1 cellular context compared by ENCODE assay signal in the genomic region with DNA sequence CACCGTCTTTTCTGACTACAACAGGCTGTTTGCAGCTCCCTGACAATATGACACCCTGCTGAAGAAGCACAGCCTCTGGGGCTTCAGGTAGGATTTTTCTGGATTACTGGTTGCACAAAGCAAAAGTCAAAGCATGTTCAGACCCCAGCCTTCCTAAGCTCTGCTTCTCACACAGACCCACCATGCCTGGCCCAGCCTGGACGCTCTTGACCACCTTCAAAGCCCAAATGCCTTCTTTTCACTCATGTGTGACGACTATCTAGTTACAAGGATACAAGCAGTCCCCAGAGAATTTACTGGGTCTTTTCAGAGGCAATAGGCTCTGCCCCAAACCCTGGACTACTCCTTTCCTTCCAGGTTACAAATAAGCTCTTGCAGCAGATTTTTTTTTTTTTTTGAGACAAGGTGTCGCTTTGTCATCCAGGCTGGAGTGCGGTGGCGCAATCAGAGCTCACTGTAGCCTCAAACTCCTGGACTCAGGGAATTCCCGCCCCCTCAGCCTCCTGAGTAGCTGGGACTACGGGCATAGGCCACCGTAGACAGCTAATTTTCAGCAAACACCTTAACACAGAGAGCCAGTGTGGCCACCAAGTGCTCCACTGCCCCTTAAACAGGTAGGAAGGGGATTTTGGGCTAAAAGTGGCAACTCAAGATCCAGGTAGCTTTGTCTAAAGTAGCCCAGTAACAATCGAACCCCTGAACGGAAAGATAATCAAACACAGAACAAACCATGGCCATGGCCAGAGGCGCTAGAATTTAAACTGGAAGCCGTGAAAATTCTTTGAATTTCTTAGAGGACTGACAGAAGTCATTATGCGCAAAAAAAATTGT.
TF ChIP-seq lines count a peak whose summit lies in the region.

No MANE protein-coding gene starts in this region.

TF ChIP-seq in HepG2, 621 proteins besides CTCF, POLR2A, EP300 and RAD21 (continued from another document and continues in another):
- TF ChIP-seq, protein P1, sequence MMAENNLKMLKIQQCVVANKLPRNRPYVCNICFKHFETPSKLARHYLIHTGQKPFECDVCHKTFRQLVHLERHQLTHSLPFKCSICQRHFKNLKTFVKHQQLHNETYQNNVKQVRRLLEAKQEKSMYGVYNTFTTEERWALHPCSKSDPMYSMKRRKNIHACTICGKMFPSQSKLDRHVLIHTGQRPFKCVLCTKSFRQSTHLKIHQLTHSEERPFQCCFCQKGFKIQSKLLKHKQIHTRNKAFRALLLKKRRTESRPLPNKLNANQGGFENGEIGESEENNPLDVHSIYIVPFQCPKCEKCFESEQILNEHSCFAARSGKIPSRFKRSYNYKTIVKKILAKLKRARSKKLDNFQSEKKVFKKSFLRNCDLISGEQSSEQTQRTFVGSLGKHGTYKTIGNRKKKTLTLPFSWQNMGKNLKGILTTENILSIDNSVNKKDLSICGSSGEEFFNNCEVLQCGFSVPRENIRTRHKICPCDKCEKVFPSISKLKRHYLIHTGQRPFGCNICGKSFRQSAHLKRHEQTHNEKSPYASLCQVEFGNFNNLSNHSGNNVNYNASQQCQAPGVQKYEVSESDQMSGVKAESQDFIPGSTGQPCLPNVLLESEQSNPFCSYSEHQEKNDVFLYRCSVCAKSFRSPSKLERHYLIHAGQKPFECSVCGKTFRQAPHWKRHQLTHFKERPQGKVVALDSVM (CRISPR knock-in tag; IDR thresholded peaks at IDR 0.05) = peak; percentile 69
- TF ChIP-seq ONECUT2 (CRISPR knock-in tag; IDR thresholded peaks at IDR 0.05) (0 out of 2 replicates have a peak, but pooled peaks have one; percentile 9), SALL1 (CRISPR knock-in tag; IDR thresholded peaks at IDR 0.05) (peak; percentile 68), RAD51 (IDR thresholded peaks at IDR 0.05; ENCODE audit: borderline replicate concordance) (no peak), THAP9 (CRISPR knock-in tag; IDR thresholded peaks at IDR 0.05; ENCODE audit: borderline replicate concordance) (no peak), ZNF354B (CRISPR knock-in tag; IDR thresholded peaks at IDR 0.05) (no peak), PITX1 (CRISPR knock-in tag; IDR thresholded peaks at IDR 0.05) (peak; percentile 37; the same call in 1 of the 2 replicates), CEBPB (IDR thresholded peaks at IDR 0.05; ENCODE audit: borderline replicate concordance, low read depth, low read length) (peak; percentile 96), DZIP1 (CRISPR knock-in tag; IDR thresholded peaks at IDR 0.05) (no peak), ZNF724P (CRISPR knock-in tag; IDR thresholded peaks at IDR 0.05; ENCODE audit: borderline replicate concordance) (no peak), ZGPAT (CRISPR knock-in tag; IDR thresholded peaks at IDR 0.05) (peak; percentile 32; the same call in 1 of the 2 replicates), POGZ (CRISPR knock-in tag; IDR thresholded peaks at IDR 0.05) (peak; percentile 44), KLF11 (CRISPR knock-in tag; IDR thresholded peaks at IDR 0.05) (no peak), GPN1 (CRISPR knock-in tag; IDR thresholded peaks at IDR 0.05; ENCODE audit: borderline replicate concordance) (no peak), ZFP37 (CRISPR knock-in tag; IDR thresholded peaks at IDR 0.05; ENCODE audit: borderline replicate concordance) (no peak), RBFOX2 (IDR thresholded peaks at IDR 0.05; ENCODE audit: low read depth, low read length) (no peak), ZNF556 (CRISPR knock-in tag; IDR thresholded peaks at IDR 0.05; ENCODE audit: borderline replicate concordance) (0 out of 2 replicates have a peak, but pooled peaks have one; percentile 66), PAXIP1 (CRISPR knock-in tag; conservative IDR thresholded peaks at IDR 0.05) (peak; percentile 55), FOXA1 (IDR thresholded peaks at IDR 0.05) (no peak), FOXA1 (CRISPR knock-in tag; IDR thresholded peaks at IDR 0.05) (peak; percentile 14; the same call in 1 of the 2 replicates), ZNF788 (CRISPR knock-in tag; IDR thresholded peaks at IDR 0.05; ENCODE audit: borderline replicate concordance) (peak; percentile 62; the same call in 1 of the 2 replicates), ASH2L (IDR thresholded peaks at IDR 0.05; ENCODE audit: insufficient read length, low read depth, low read length) (peak; percentile 81), ZNF362 (CRISPR knock-in tag; IDR thresholded peaks at IDR 0.05; ENCODE audit: borderline replicate concordance) (peak; percentile 99)
- TF ChIP-seq, protein P2, sequence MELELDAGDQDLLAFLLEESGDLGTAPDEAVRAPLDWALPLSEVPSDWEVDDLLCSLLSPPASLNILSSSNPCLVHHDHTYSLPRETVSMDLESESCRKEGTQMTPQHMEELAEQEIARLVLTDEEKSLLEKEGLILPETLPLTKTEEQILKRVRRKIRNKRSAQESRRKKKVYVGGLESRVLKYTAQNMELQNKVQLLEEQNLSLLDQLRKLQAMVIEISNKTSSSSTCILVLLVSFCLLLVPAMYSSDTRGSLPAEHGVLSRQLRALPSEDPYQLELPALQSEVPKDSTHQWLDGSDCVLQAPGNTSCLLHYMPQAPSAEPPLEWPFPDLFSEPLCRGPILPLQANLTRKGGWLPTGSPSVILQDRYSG (CRISPR knock-in tag; IDR thresholded peaks at IDR 0.05) = no peak
- TF ChIP-seq, protein P3, sequence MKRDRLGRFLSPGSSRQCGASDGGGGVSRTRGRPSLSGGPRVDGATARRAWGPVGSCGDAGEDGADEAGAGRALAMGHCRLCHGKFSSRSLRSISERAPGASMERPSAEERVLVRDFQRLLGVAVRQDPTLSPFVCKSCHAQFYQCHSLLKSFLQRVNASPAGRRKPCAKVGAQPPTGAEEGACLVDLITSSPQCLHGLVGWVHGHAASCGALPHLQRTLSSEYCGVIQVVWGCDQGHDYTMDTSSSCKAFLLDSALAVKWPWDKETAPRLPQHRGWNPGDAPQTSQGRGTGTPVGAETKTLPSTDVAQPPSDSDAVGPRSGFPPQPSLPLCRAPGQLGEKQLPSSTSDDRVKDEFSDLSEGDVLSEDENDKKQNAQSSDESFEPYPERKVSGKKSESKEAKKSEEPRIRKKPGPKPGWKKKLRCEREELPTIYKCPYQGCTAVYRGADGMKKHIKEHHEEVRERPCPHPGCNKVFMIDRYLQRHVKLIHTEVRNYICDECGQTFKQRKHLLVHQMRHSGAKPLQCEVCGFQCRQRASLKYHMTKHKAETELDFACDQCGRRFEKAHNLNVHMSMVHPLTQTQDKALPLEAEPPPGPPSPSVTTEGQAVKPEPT (CRISPR knock-in tag; IDR thresholded peaks at IDR 0.05; ENCODE audit: low read depth) = 0 out of 2 replicates have a peak, but pooled peaks have one; percentile 65
- TF ChIP-seq, protein P4, sequence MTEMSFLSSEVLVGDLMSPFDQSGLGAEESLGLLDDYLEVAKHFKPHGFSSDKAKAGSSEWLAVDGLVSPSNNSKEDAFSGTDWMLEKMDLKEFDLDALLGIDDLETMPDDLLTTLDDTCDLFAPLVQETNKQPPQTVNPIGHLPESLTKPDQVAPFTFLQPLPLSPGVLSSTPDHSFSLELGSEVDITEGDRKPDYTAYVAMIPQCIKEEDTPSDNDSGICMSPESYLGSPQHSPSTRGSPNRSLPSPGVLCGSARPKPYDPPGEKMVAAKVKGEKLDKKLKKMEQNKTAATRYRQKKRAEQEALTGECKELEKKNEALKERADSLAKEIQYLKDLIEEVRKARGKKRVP (CRISPR knock-in tag; IDR thresholded peaks at IDR 0.05) = peak in 1 of 2 experiments; percentile 53; a peak in 1 of 4 replicates
- TF ChIP-seq, protein P5, sequence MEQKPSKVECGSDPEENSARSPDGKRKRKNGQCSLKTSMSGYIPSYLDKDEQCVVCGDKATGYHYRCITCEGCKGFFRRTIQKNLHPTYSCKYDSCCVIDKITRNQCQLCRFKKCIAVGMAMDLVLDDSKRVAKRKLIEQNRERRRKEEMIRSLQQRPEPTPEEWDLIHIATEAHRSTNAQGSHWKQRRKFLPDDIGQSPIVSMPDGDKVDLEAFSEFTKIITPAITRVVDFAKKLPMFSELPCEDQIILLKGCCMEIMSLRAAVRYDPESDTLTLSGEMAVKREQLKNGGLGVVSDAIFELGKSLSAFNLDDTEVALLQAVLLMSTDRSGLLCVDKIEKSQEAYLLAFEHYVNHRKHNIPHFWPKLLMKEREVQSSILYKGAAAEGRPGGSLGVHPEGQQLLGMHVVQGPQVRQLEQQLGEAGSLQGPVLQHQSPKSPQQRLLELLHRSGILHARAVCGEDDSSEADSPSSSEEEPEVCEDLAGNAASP (CRISPR knock-in tag; IDR thresholded peaks at IDR 0.05; ENCODE audit: borderline replicate concordance) = no peak
